Comparison of ENCODE assay signal across 1 cellular context in genomic region chr4:81052119-81053068, GRCh38.
TF ChIP-seq lines count a peak whose summit lies in the region.

No MANE protein-coding gene starts in this region.

TF ChIP-seq in GM12878, 131 proteins besides CTCF, POLR2A, EP300 and RAD21 (continued from another document):
- TF ChIP-seq IRF4 (IDR thresholded peaks at IDR 0.05; ENCODE audit: low read depth, low read length) (peak; percentile 94), NR2F1 (conservative IDR thresholded peaks at IDR 0.05) (peak; percentile 66; the same call in 1 of the 2 replicates), ZNF24 (IDR thresholded peaks at IDR 0.05) (0 out of 2 replicates have a peak, but pooled peaks have one; percentile 28), POLR2AphosphoS5 (IDR thresholded peaks at IDR 0.05; ENCODE audit: low read length) (no peak), BCLAF1 (IDR thresholded peaks at IDR 0.05) (no peak), FOXK2 (IDR thresholded peaks at IDR 0.05) (no peak), NBN (IDR thresholded peaks at IDR 0.05) (no peak; the same call in 1 of the 2 replicates), SMARCA5 (IDR thresholded peaks at IDR 0.05) (peak; percentile 49; the same call in 1 of the 2 replicates)
- TF ChIP-seq, protein P1, sequence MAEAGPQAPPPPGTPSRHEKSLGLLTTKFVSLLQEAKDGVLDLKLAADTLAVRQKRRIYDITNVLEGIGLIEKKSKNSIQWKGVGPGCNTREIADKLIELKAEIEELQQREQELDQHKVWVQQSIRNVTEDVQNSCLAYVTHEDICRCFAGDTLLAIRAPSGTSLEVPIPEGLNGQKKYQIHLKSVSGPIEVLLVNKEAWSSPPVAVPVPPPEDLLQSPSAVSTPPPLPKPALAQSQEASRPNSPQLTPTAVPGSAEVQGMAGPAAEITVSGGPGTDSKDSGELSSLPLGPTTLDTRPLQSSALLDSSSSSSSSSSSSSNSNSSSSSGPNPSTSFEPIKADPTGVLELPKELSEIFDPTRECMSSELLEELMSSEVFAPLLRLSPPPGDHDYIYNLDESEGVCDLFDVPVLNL (IDR thresholded peaks at IDR 0.05; ENCODE audit: low read depth, low read length) = no peak
TF ChIP-seq in GM12878: peak in this region for 48.
